Comparison of ENCODE assay signal across 9 cellular contexts in the genomic region with DNA sequence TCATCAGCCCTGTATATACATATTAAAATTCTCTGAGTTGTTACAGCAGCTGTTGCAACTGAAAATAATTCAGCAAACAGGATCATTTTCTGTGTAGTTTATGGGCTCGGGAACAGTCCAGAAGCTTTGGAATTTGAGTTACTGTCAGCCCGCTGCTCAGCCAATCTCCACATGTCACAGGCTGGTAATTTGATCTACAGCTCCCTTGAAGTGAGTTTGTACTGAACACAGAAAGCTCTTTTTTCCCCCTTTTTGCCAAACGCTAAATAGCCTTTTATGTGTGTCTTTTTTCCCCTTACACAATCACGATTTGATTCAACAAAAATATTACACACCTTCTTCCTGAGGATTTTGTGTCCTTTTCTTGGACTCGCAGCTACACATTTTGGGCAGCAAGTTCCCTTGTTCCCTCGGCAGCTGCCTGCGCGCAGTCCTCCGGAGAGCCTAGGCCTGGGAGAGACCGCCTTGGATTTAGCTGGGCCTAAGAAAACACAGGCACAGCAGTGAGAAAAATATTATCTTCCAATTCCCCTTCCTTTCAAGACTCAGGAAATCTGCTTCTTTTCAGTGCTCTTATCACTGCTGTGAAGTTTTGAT.
DNase-seq lines count a peak whose midpoint lies in the region; ATAC-seq, FAIRE-seq and TF ChIP-seq lines count a peak whose summit lies in the region.
"Had no signal": no experiment of that assay in that cellular context is flagged by ENCODE, and none has a peak within 500 bp of the region (broad histone marks: within the 10 kb centered on the region; RNA-seq: fewer than 3 reads in every experiment).

No MANE protein-coding gene starts in this region.

- no peak overlapping the region for H2AFZ ChIP-seq in Karpas-422 (ENCODE audit: low read length)
- peak overlapping the region; percentile 57 for H2AFZ ChIP-seq in astrocyte (ENCODE audit: low read depth, low read length)

- H3K36me3 ChIP-seq in Karpas-422 (ENCODE audit: insufficient read depth, low read length) (no peaks in the 10 kb centered on the region), astrocyte (ENCODE audit: insufficient read depth, low read length) (no peaks in the 10 kb centered on the region)

- H3K27ac ChIP-seq in Karpas-422 (ENCODE audit: low read length) (no peak overlapping the region; the same call in 1 of the 2 replicates), astrocyte (ENCODE audit: low read depth, low read length) (peak overlapping the region; percentile 34)

- ATAC-seq in HG03342 (IDR thresholded peaks at IDR 0.05; ENCODE audit: unreplicated experiment): no peak

- H4K20me1 ChIP-seq in Karpas-422 (ENCODE audit: insufficient read depth, low read depth, low read length): no peaks in the 10 kb centered on the region
- H4K20me1 ChIP-seq in astrocyte (ENCODE audit: insufficient read depth, low read length): no peaks in the 10 kb centered on the region

- peaks cover 7% of the 10 kb centered on the region for H3K9me3 Mint-ChIP-seq in astrocyte (ENCODE audit: unreplicated experiment)
- H3K9me3 Mint-ChIP-seq in MCF 10A (ENCODE audit: unreplicated experiment): no peaks in the 10 kb centered on the region

- no peaks in the 10 kb centered on the region for H3K27me3 ChIP-seq in Karpas-422 (ENCODE audit: low read length)
- no peaks in the 10 kb centered on the region for H3K27me3 ChIP-seq in astrocyte (ENCODE audit: insufficient read depth, low read length)

- H3K4me3 ChIP-seq in Karpas-422 (ENCODE audit: low read length) (no peak overlapping the region), astrocyte (ENCODE audit: insufficient read depth, low read depth, low read length) (no peak overlapping the region)

- peak overlapping the region; percentile 29 for H3K9ac ChIP-seq in Karpas-422 (ENCODE audit: low read length)
- H3K9ac ChIP-seq in astrocyte (ENCODE audit: low read length): peak overlapping the region; percentile 56

- TF ChIP-seq CTCF in astrocyte (IDR thresholded peaks at IDR 0.05; ENCODE audit: insufficient read depth, low read depth, low read length): no peak
- TF ChIP-seq CTCF in MCF 10A (IDR thresholded peaks at IDR 0.05; ENCODE audit: unreplicated experiment): no peak

- H3K27ac Mint-ChIP-seq in astrocyte (ENCODE audit: unreplicated experiment): peak overlapping the region; percentile 82
- no peak overlapping the region for H3K27ac Mint-ChIP-seq in MCF 10A (ENCODE audit: low read depth, unreplicated experiment)
- H3K27ac Mint-ChIP-seq: activated naive CD4-positive, alpha-beta T cell treated with anti-CD3 and anti-CD28 coated beads, Interleukin-2, amount 10 ng/mL, durations not matched to agents 7 days and 5 days had no signal

- H3K79me2 ChIP-seq in Karpas-422 (ENCODE audit: low read length) (no peaks in the 10 kb centered on the region), astrocyte (ENCODE audit: insufficient read depth, low read length) (no peaks in the 10 kb centered on the region)

- H3K4me2 ChIP-seq in Karpas-422 (ENCODE audit: low read depth, low read length, poor library complexity, severe bottlenecking) (peak overlapping the region; percentile 55), astrocyte (ENCODE audit: low read length) (peak overlapping the region; percentile 60)

- H3K4me1 ChIP-seq in Karpas-422 (ENCODE audit: low read length): peaks cover 44% of the 10 kb centered on the region
- H3K4me1 ChIP-seq in astrocyte (ENCODE audit: insufficient read depth, low read length): no peaks in the 10 kb centered on the region

- CTCF ChIA-PET in MCF 10A (lab: Yijun Ruan, JAX): interaction anchor here (0.8 kb wide), 1 partner anchor 670 kb away, joined by 3 read pairs; no protein-coding TSS in a partner anchor

- no peaks in the 10 kb centered on the region for H3K9me2 ChIP-seq in Karpas-422 (replicated peaks; ENCODE audit: insufficient read depth, low read length)

- no TSS peak for BruUV-seq in MCF 10A (replicated peaks; lab: Mats Ljungman, UMichigan)

- no peaks in the 10 kb centered on the region for H3K27me3 Mint-ChIP-seq in astrocyte (ENCODE audit: low read depth, unreplicated experiment)
- no peaks in the 10 kb centered on the region for H3K27me3 Mint-ChIP-seq in MCF 10A (ENCODE audit: insufficient read depth, unreplicated experiment)

- POLR2A ChIA-PET in MCF 10A (lab: Yijun Ruan, JAX): interaction anchor here (0.6 kb wide), 1 partner anchor 21 kb away, joined by 4 read pairs; no protein-coding TSS in a partner anchor

- H3K9me3 ChIP-seq in Karpas-422 (ENCODE audit: low read length) (no peaks in the 10 kb centered on the region), astrocyte (ENCODE audit: insufficient read depth, low read depth, low read length) (no peaks in the 10 kb centered on the region)

- DNase-seq in Karpas-422: no peak
- DNase-seq in astrocyte (ENCODE audit: low read depth): peak; percentile 61
- DNase-seq in iPS-NIHi11 (ENCODE audit: low spot score): peak; percentile 57
- peak; percentile 53 for DNase-seq in stromal cell of bone marrow (ENCODE audit: low read depth)
- no peak for DNase-seq in MCF 10A (ENCODE audit: unreplicated experiment)
- DNase-seq in GDM1 (lab: John Stamatoyannopoulos, UW): no peak
- no peak for DNase-seq in activated CD4-positive, alpha-beta T cell treated with anti-CD3 and anti-CD28 coated beads for 1 hour

- no peak for FAIRE-seq in astrocyte (lab: Jason Lieb, UNC)

- intact Hi-C loops in MCF 10A (cut with micrococcal nuclease): no loop called here

- H3K36me3 Mint-ChIP-seq in astrocyte (ENCODE audit: low read depth, unreplicated experiment): no peaks in the 10 kb centered on the region
- H3K36me3 Mint-ChIP-seq in MCF 10A (ENCODE audit: insufficient read depth, unreplicated experiment): no peaks in the 10 kb centered on the region
- H3K36me3 Mint-ChIP-seq: activated naive CD4-positive, alpha-beta T cell treated with anti-CD3 and anti-CD28 coated beads, Interleukin-2, amount 10 ng/mL, durations not matched to agents 7 days and 5 days had no signal

- peak overlapping the region; percentile 7 for H3K4me3 Mint-ChIP-seq in astrocyte (ENCODE audit: unreplicated experiment)
- H3K4me3 Mint-ChIP-seq in MCF 10A (ENCODE audit: unreplicated experiment): no peak overlapping the region
- H3K4me3 Mint-ChIP-seq: activated naive CD4-positive, alpha-beta T cell treated with anti-CD3 and anti-CD28 coated beads, Interleukin-2, amount 10 ng/mL, durations not matched to agents 7 days and 5 days had no signal

- peaks cover 16% of the 10 kb centered on the region for H3K4me1 Mint-ChIP-seq in astrocyte (ENCODE audit: low read depth, unreplicated experiment)
- H3K4me1 Mint-ChIP-seq in MCF 10A (ENCODE audit: insufficient read depth, unreplicated experiment): no peaks in the 10 kb centered on the region

Comparison
In these comparisons a context has a peak if more than half of its experiments do, and no peak if none do; other contexts are left out.
1. DNase-seq: peak in astrocyte (single experiment), iPS-NIHi11 (single experiment) and stromal cell of bone marrow (single experiment); none in Karpas-422 (single experiment), MCF 10A (single experiment), GDM1 (single experiment) and activated CD4-positive, alpha-beta T cell treated with anti-CD3 and anti-CD28 coated beads for 1 hour (single experiment).